In genomic region chr2:96112501-96113366, GRCh38 we compare ENCODE assay signal across 12 cellular contexts. TPM values are rescaled to one million over a fixed set of nuclear protein-coding genes. Genes with fewer than 3 reads are reported as not detected.
"Had no signal": no experiment of that assay in that cellular context is flagged by ENCODE, and none has a peak within 500 bp of the region (broad histone marks: within the 10 kb centered on the region; RNA-seq: fewer than 3 reads in every experiment).

No MANE protein-coding gene starts in this region.

- H3K27ac Mint-ChIP-seq: activated T-cell treated with anti-CD3 and anti-CD28 coated beads, Interleukin-2, amount 50 U/mL, for 24 hours; dendritic cell treated with granulocyte-macrophage colony-stimulating factor and Interleukin-4, amounts not matched to agents 40 ng/mL and 50 ng/mL, for 4 days; natural killer cell treated with Interleukin-12 subunit alpha and Interleukin-12 subunit beta and Interleukin-15 and Interleukin-18, amount 100 ng/mL, for 72 hours had no signal

- H3K9me3 Mint-ChIP-seq: activated T-cell treated with anti-CD3 and anti-CD28 coated beads, Interleukin-2, amount 50 U/mL, for 24 hours; dendritic cell treated with granulocyte-macrophage colony-stimulating factor and Interleukin-4, amounts not matched to agents 40 ng/mL and 50 ng/mL, for 4 days; effector memory CD8-positive, alpha-beta T cell; natural killer cell treated with Interleukin-12 subunit alpha and Interleukin-12 subunit beta and Interleukin-15 and Interleukin-18, amount 100 ng/mL, for 72 hours had no signal

- H3K27me3 ChIP-seq: thyroid gland, vagina had no signal

- H3K27ac ChIP-seq: thyroid gland, vagina had no signal

- DNase-seq: activated CD4-positive, alpha-beta T cell treated with anti-CD3 and anti-CD28 coated beads, Interleukin-2, amount 50 U/mL, for 1 hour; activated T-cell treated with anti-CD3 and anti-CD28 coated beads, Interleukin-2, amount 50 U/mL, for 24 hours; central memory CD4-positive, alpha-beta T cell; effector memory CD8-positive, alpha-beta T cell; hippocampal formation; thyroid gland had no signal

- H3K36me3 Mint-ChIP-seq: natural killer cell treated with Interleukin-12 subunit alpha and Interleukin-12 subunit beta and Interleukin-15 and Interleukin-18, amount 100 ng/mL, for 72 hours had no signal

- H3K4me3 ChIP-seq: thyroid gland, vagina had no signal

- H3K9me3 ChIP-seq: thyroid gland, vagina had no signal

- H3K4me3 Mint-ChIP-seq: activated T-cell treated with anti-CD3 and anti-CD28 coated beads, Interleukin-2, amount 50 U/mL, for 24 hours; dendritic cell treated with granulocyte-macrophage colony-stimulating factor and Interleukin-4, amounts not matched to agents 40 ng/mL and 50 ng/mL, for 4 days; effector memory CD8-positive, alpha-beta T cell; natural killer cell treated with Interleukin-12 subunit alpha and Interleukin-12 subunit beta and Interleukin-15 and Interleukin-18, amount 100 ng/mL, for 72 hours had no signal

- H3K36me3 ChIP-seq: thyroid gland, vagina had no signal

RNA-seq across cellular contexts. Expression of gene ADRA2B, which starts 3.6 kb away (rescaled TPM):
- total RNA-seq: lung microvascular endothelial cell; natural killer cell treated with Interleukin-12 subunit alpha and Interleukin-12 subunit beta and Interleukin-15 and Interleukin-18, amount 100 ng/mL, for 72 hours had no signal

RNA-seq across cellular contexts. Expression of gene ASTL, which starts 25.6 kb away (rescaled TPM):
- total RNA-seq: epithelial cell of proximal tubule; lung microvascular endothelial cell; T-helper 2 cell treated with Interferon-gamma antibody and Interleukin-4, amounts not matched to agents 100 ng/mL and 5 ng/mL, for 36 hours; thyroid gland; vagina had no signal
